Comparison of ENCODE assay signal across 13 cellular contexts in genomic region chr1:91161749-91162148, GRCh38.
DNase-seq lines count a peak whose midpoint lies in the region; ATAC-seq and TF ChIP-seq lines count a peak whose summit lies in the region.
"Had no signal": no experiment of that assay in that cellular context is flagged by ENCODE, and none has a peak within 500 bp of the region (broad histone marks: within the 10 kb centered on the region; RNA-seq: fewer than 3 reads in every experiment).

No MANE protein-coding gene starts in this region.

- WGBS in mesendoderm (ENCODE audit: extremely low coverage, insufficient coverage, low lambda C conversion rate) = no CpG with 5 or more reads among the region's 4 CpGs
- 38% methylated on average over 4 of the region's 4 CpGs for WGBS in mammary epithelial cell (ENCODE audit: low coverage, missing lambda C conversion rate)

- intact Hi-C loops in PC-9 (cut with micrococcal nuclease; ENCODE audit: unreplicated experiment) = loop anchor here (10.0 kb wide), 5 partner anchors 137 to 1117 kb away; partner anchors contain the start of genes HFM1 and ZNF644
- intact Hi-C loops in mammary epithelial cell (cut with micrococcal nuclease) = loop anchor here (10.0 kb wide), 1 partner anchor 343 kb away; the partner anchor contains the start of gene CDC7

- H3K4me1 Mint-ChIP-seq in type B pancreatic cell (ENCODE audit: unreplicated experiment) = peaks cover 31% of the 10 kb centered on the region

- H3K4me1 ChIP-seq in PC-9 (replicated peaks; ENCODE audit: insufficient read depth) (peaks cover 14% of the 10 kb centered on the region), mesendoderm (ENCODE audit: control insufficient read depth, low read depth, low read length) (peaks cover 2% of the 10 kb centered on the region), mammary epithelial cell (ENCODE audit: insufficient read depth, low read length) (no peaks in the 10 kb centered on the region)
- H3K4me1 ChIP-seq: BE2C had no signal

- no peak overlapping the region for H3K4ac ChIP-seq in mesendoderm (ENCODE audit: low read depth, low read length)

- no peaks in the 10 kb centered on the region for H3K9me3 Mint-ChIP-seq in type B pancreatic cell
- H3K9me3 Mint-ChIP-seq: CD8-positive, alpha-beta T cell had no signal

- no peaks in the 10 kb centered on the region for H3K79me1 ChIP-seq in mesendoderm (ENCODE audit: low read length)

- H2AK5ac ChIP-seq in mesendoderm (ENCODE audit: low read length) = no peak overlapping the region

- H3K18ac ChIP-seq in mesendoderm (ENCODE audit: low read length) = no peak overlapping the region

- H4K20me1 ChIP-seq in PC-9 (ENCODE audit: insufficient read depth) (no peaks in the 10 kb centered on the region), mammary epithelial cell (ENCODE audit: insufficient read depth, low read length) (no peaks in the 10 kb centered on the region)

- H2AFZ ChIP-seq in PC-9 (no peak overlapping the region), mammary epithelial cell (ENCODE audit: low read depth, low read length) (no peak overlapping the region)

- H3K9me3 ChIP-seq in PC-9 (ENCODE audit: insufficient read depth, low read depth) (no peaks in the 10 kb centered on the region), mammary epithelial cell (replicated peaks; ENCODE audit: insufficient read depth, low read length) (no peaks in the 10 kb centered on the region)
- H3K9me3 ChIP-seq: BE2C had no signal

- no peak overlapping the region for H2BK15ac ChIP-seq in mesendoderm (replicated peaks; ENCODE audit: low read depth)

- no peak overlapping the region for H3K56ac ChIP-seq in mesendoderm (ENCODE audit: low read length)

- BruUV-seq in PC-9 (replicated peaks; lab: Mats Ljungman, UMichigan) (no TSS peak), mammary epithelial cell (replicated peaks; lab: Mats Ljungman, UMichigan) (no TSS peak)

- in situ Hi-C loops in mammary epithelial cell (cut with MboI; ENCODE audit: low sequenced_read_pairs in 2 of 2) = loop anchor here (10.0 to 25.0 kb wide), 2 partner anchors 113 to 1049 kb away; no protein-coding TSS in a partner anchor

- H3K4me2 ChIP-seq in PC-9 = peak overlapping the region; percentile 30
- H3K4me2 ChIP-seq in mesendoderm (ENCODE audit: low read length) = no peak overlapping the region
- no peak overlapping the region for H3K4me2 ChIP-seq in mammary epithelial cell (ENCODE audit: insufficient read depth, low read depth, low read length)

- no peak overlapping the region for H3K4me3 ChIP-seq in PC-9
- no peak overlapping the region for H3K4me3 ChIP-seq in mesendoderm (ENCODE audit: low read length)
- no peak overlapping the region for H3K4me3 ChIP-seq in mammary epithelial cell (replicated peaks in 1 of 3; ENCODE audit: insufficient read depth in 1 of 3, low read depth in 2 of 3, low read length in 3 of 3)

- H3K9ac ChIP-seq in mesendoderm (ENCODE audit: low read length) = no peak overlapping the region
- H3K9ac ChIP-seq in mammary epithelial cell (ENCODE audit: insufficient read depth, low read length) = no peak overlapping the region

- H3K79me2 ChIP-seq in PC-9 (ENCODE audit: low read depth) = no peaks in the 10 kb centered on the region
- no peaks in the 10 kb centered on the region for H3K79me2 ChIP-seq in mesendoderm (ENCODE audit: control insufficient read depth, insufficient read depth, low read length)
- H3K79me2 ChIP-seq in mammary epithelial cell (ENCODE audit: insufficient read depth, low read length) = no peaks in the 10 kb centered on the region

- H3F3A ChIP-seq in PC-9 (ENCODE audit: insufficient read depth, low read depth) = no peaks in the 10 kb centered on the region; the same call in 1 of the 2 replicates

- H3K4me3 Mint-ChIP-seq in type B pancreatic cell = peak overlapping the region; percentile 5
- H3K4me3 Mint-ChIP-seq: CD14-positive monocyte; CD8-positive, alpha-beta T cell had no signal

- DNase-seq in PC-9 = peak in 1 of 2 experiments; percentile 52
- DNase-seq in mesendoderm = peak; percentile 47
- no peak for DNase-seq in type B pancreatic cell (ENCODE audit: extremely low spot score, unreplicated experiment)
- DNase-seq in DMS153 (lab: John Stamatoyannopoulos, UW) = no peak
- DNase-seq in mammary epithelial cell = no peak
- DNase-seq: BE2C; CD8-positive, alpha-beta T cell; COR-L47; IMR-90 had no signal

- H3K23ac ChIP-seq in mesendoderm (ENCODE audit: low read length) = no peak overlapping the region

- no peak overlapping the region for H4K5ac ChIP-seq in mesendoderm (ENCODE audit: low read length)

- H3K27me3 ChIP-seq in PC-9 (ENCODE audit: insufficient read depth, low read depth) = no peaks in the 10 kb centered on the region
- no peaks in the 10 kb centered on the region for H3K27me3 ChIP-seq in mesendoderm (ENCODE audit: insufficient read depth, low read length, poor library complexity)
- H3K27me3 ChIP-seq in mammary epithelial cell (ENCODE audit: insufficient read depth, low read length) = no peaks in the 10 kb centered on the region
- H3K27me3 ChIP-seq: BE2C had no signal

- TF ChIP-seq CTCF in C4-2B (conservative IDR thresholded peaks at IDR 0.05) (no peak), PC-9 (conservative IDR thresholded peaks at IDR 0.05) (no peak), type B pancreatic cell (conservative IDR thresholded peaks at IDR 0.05) (no peak), mammary epithelial cell (conservative IDR thresholded peaks at IDR 0.05 in 1 of 2, IDR thresholded peaks at IDR 0.05 in 1 of 2; ENCODE audit: extremely low read depth in 1 of 2, insufficient read depth in 1 of 2, low read depth in 1 of 2, low read length in 2 of 2) (no peak)

- CTCF ChIA-PET in PC-9 (lab: Charles Lee) (interaction anchor here (0.6 kb wide), 1 partner anchor 9 kb away, joined by 5 read pairs; no protein-coding TSS in a partner anchor), mammary epithelial cell (lab: Charles Lee; ENCODE audit: low non-redundant PET) (no interaction called here)

- POLR2A ChIA-PET in PC-9 (lab: Charles Lee; ENCODE audit: unreplicated experiment) = no interaction called here

- H2BK120ac ChIP-seq in mesendoderm (ENCODE audit: low read depth, low read length) = no peak overlapping the region

- ATAC-seq in esophagus mucosa = no peak
- ATAC-seq: CD8-positive, alpha-beta T cell; HCT116 had no signal

- no peak overlapping the region for H2BK5ac ChIP-seq in mesendoderm (ENCODE audit: low read length)

- H3K36me3 ChIP-seq in PC-9 (ENCODE audit: low read depth) = no peaks in the 10 kb centered on the region
- H3K36me3 ChIP-seq in mesendoderm (ENCODE audit: control insufficient read depth, insufficient read depth, low read length) = no peaks in the 10 kb centered on the region
- H3K36me3 ChIP-seq in mammary epithelial cell (ENCODE audit: insufficient read depth, low read length) = no peaks in the 10 kb centered on the region
- H3K36me3 ChIP-seq: BE2C had no signal

- dilution Hi-C loops in mammary epithelial cell (cut with HindIII; ENCODE audit: low sequenced_read_pairs) = no loop called here

- H3K27ac ChIP-seq in C4-2B (peak overlapping the region; percentile 47), PC-9 (no peak overlapping the region), mesendoderm (ENCODE audit: low read depth, low read length) (no peak overlapping the region), mammary epithelial cell (ENCODE audit: insufficient read depth, low read depth, low read length) (no peak overlapping the region)

- no peaks in the 10 kb centered on the region for H3K36me3 Mint-ChIP-seq in type B pancreatic cell
- H3K36me3 Mint-ChIP-seq: CD14-positive monocyte; CD8-positive, alpha-beta T cell had no signal

- no peaks in the 10 kb centered on the region for H3K9me2 ChIP-seq in PC-9 (ENCODE audit: insufficient read depth)

- peak overlapping the region; percentile 50 for H3K27ac Mint-ChIP-seq in type B pancreatic cell
- H3K27ac Mint-ChIP-seq: CD14-positive monocyte; CD8-positive, alpha-beta T cell had no signal

- H3K27me3 Mint-ChIP-seq in type B pancreatic cell = peaks cover 4% of the 10 kb centered on the region

- no peak overlapping the region for H4K8ac ChIP-seq in mesendoderm (ENCODE audit: low read depth, low read length)
